Comparison of ENCODE assay signal across 14 cellular contexts in genomic region chr9:137721899-137722298, GRCh38.
DNase-seq lines count a peak whose midpoint lies in the region; ATAC-seq, FAIRE-seq and TF ChIP-seq lines count a peak whose summit lies in the region.
"Had no signal": no experiment of that assay in that cellular context is flagged by ENCODE, and none has a peak within 500 bp of the region (broad histone marks: within the 10 kb centered on the region; RNA-seq: fewer than 3 reads in every experiment).

No MANE protein-coding gene starts in this region.

- H3F3A ChIP-seq in SK-N-SH (replicated peaks; ENCODE audit: insufficient read depth) (peaks cover 8% of the 10 kb centered on the region), SU-DHL-6 (ENCODE audit: insufficient read depth) (no peaks in the 10 kb centered on the region)

- no peak for DNase-seq in SK-N-SH
- no peak for DNase-seq in astrocyte (ENCODE audit: low read depth)
- no peak for DNase-seq in NCI-H2029 (lab: John Stamatoyannopoulos, UW)
- DNase-seq in G401 (ENCODE audit: low spot score), result no peak
- DNase-seq in GM10248 (ENCODE audit: extremely low spot score), result no peak
- DNase-seq: 8988T, aorta, DMS 273 treated with DMSO at 0.1 percent for 48 hours, mesendoderm had no signal

- H3K9ac ChIP-seq in SK-N-SH (no peak overlapping the region), SU-DHL-6 (ENCODE audit: low read length) (no peak overlapping the region), astrocyte (ENCODE audit: low read length) (peak overlapping the region; percentile 46)

- peaks cover 30% of the 10 kb centered on the region for H3K36me3 Mint-ChIP-seq in astrocyte (ENCODE audit: low read depth, unreplicated experiment)
- peaks cover 76% of the 10 kb centered on the region for H3K36me3 Mint-ChIP-seq in nephron (ENCODE audit: low read depth)

- TF ChIP-seq RAD21 in SK-N-SH (IDR thresholded peaks at IDR 0.05; ENCODE audit: low read length), result peak; percentile 31; the same call in 1 of the 2 replicates

- peak overlapping the region; percentile 14 for H3K4me3 Mint-ChIP-seq in astrocyte (ENCODE audit: unreplicated experiment)
- no peak overlapping the region for H3K4me3 Mint-ChIP-seq in nephron

- peaks cover 18% of the 10 kb centered on the region for H3K4me1 Mint-ChIP-seq in astrocyte (ENCODE audit: low read depth, unreplicated experiment)
- H3K4me1 Mint-ChIP-seq in nephron, result peaks cover 10% of the 10 kb centered on the region

- H3K4me1 ChIP-seq in SK-N-SH (ENCODE audit: control insufficient read depth in 1 of 2, insufficient read depth in 2 of 2, low read depth in 1 of 2, low read length in 1 of 2), result no peaks in the 10 kb centered on the region
- peaks cover 4% of the 10 kb centered on the region for H3K4me1 ChIP-seq in astrocyte (ENCODE audit: insufficient read depth, low read length)

- peaks cover 48% of the 10 kb centered on the region for H3K79me2 ChIP-seq in SK-N-SH (ENCODE audit: insufficient read depth)
- H3K79me2 ChIP-seq in SU-DHL-6 (ENCODE audit: insufficient read depth, low read length), result peaks cover 30% of the 10 kb centered on the region
- peaks cover 52% of the 10 kb centered on the region for H3K79me2 ChIP-seq in astrocyte (ENCODE audit: insufficient read depth, low read length)

- ATAC-seq in SK-N-SH treated with all-trans-retinoic acid at 6 μM for 48 hours, result no peak

- POLR2A ChIA-PET in SK-N-SH (lab: Yijun Ruan, JAX), result no interaction called here
- POLR2A ChIA-PET in GM10248 (lab: Yijun Ruan, JAX), result no interaction called here

- no peak overlapping the region for H3K4me2 ChIP-seq in SK-N-SH
- H3K4me2 ChIP-seq in SU-DHL-6 (ENCODE audit: low read depth, low read length, poor library complexity, severe bottlenecking), result no peak overlapping the region
- no peak overlapping the region for H3K4me2 ChIP-seq in astrocyte (ENCODE audit: low read length)

- H4K20me1 ChIP-seq in SK-N-SH (ENCODE audit: insufficient read depth) (peaks cover 19% of the 10 kb centered on the region), SU-DHL-6 (ENCODE audit: low read depth, low read length) (no peaks in the 10 kb centered on the region), astrocyte (ENCODE audit: insufficient read depth, low read length) (peaks cover 47% of the 10 kb centered on the region)

- no peaks in the 10 kb centered on the region for H3K27me3 Mint-ChIP-seq in astrocyte (ENCODE audit: low read depth, unreplicated experiment)
- no peaks in the 10 kb centered on the region for H3K27me3 Mint-ChIP-seq in nephron (ENCODE audit: low read depth)

- H3K9me3 Mint-ChIP-seq in astrocyte (ENCODE audit: unreplicated experiment), result no peaks in the 10 kb centered on the region
- H3K9me3 Mint-ChIP-seq in nephron, result peaks cover 23% of the 10 kb centered on the region

- H3K36me3 ChIP-seq in SK-N-SH (replicated peaks in 1 of 2; ENCODE audit: control insufficient read depth in 1 of 2, insufficient read depth in 2 of 2, low read length in 1 of 2) (peaks cover 3 to 9% of the 10 kb centered on the region in 2 experiments), SU-DHL-6 (ENCODE audit: low read length) (no peaks in the 10 kb centered on the region), astrocyte (ENCODE audit: insufficient read depth, low read length) (peaks cover 3% of the 10 kb centered on the region)

- H3K27ac Mint-ChIP-seq in astrocyte (ENCODE audit: unreplicated experiment) (peak overlapping the region; percentile 80), nephron (peak overlapping the region; percentile 62 to 86 (median 81))

- WGBS in SK-N-SH (ENCODE audit: low lambda C conversion rate), result 95% methylated on average over 5 of the region's 5 CpGs

- TF ChIP-seq CTCF in SK-N-SH (IDR thresholded peaks at IDR 0.05) (no peak), SU-DHL-6 (IDR thresholded peaks at IDR 0.05; ENCODE audit: insufficient read depth, low read length, poor library complexity, severe bottlenecking) (peak; percentile 14), astrocyte (IDR thresholded peaks at IDR 0.05; ENCODE audit: insufficient read depth, low read depth, low read length) (peak; percentile 9), nephron (IDR thresholded peaks at IDR 0.05; ENCODE audit: unreplicated experiment in 3 of 3) (peak in 1 of 3 experiments; percentile 10), GM10248 (IDR thresholded peaks at IDR 0.05; ENCODE audit: control extremely low read depth, extremely low read depth, low read depth, missing control alignments) (no peak)

- in situ Hi-C loops in G401 (cut with HindIII; ENCODE audit: low sequenced_read_pairs), result no loop called here

- no peak overlapping the region for H3K4me3 ChIP-seq in SK-N-SH (ENCODE audit: low read depth in 2 of 2, low read length in 1 of 2)
- H3K4me3 ChIP-seq in SU-DHL-6 (ENCODE audit: insufficient read depth, low read length, poor library complexity, severe bottlenecking), result no peak overlapping the region
- no peak overlapping the region for H3K4me3 ChIP-seq in astrocyte (ENCODE audit: insufficient read depth, low read depth, low read length)

- H3K9me3 ChIP-seq in SK-N-SH, result no peaks in the 10 kb centered on the region
- H3K9me3 ChIP-seq in SU-DHL-6 (ENCODE audit: insufficient read depth, low read length), result no peaks in the 10 kb centered on the region
- H3K9me3 ChIP-seq in astrocyte (ENCODE audit: insufficient read depth, low read depth, low read length), result no peaks in the 10 kb centered on the region

- TF ChIP-seq EP300 in SK-N-SH (IDR thresholded peaks at IDR 0.05; ENCODE audit: borderline replicate concordance in 1 of 2, low read depth in 1 of 2, low read length in 1 of 2), result no peak

- H3K9me2 ChIP-seq in SK-N-SH (no peaks in the 10 kb centered on the region), SU-DHL-6 (replicated peaks; ENCODE audit: insufficient read depth, low read length) (no peaks in the 10 kb centered on the region)

- FAIRE-seq in astrocyte (lab: Jason Lieb, UNC), result no peak
- FAIRE-seq: GM12892, RCC 7860 had no signal

- CTCF ChIA-PET in SK-N-SH (lab: Yijun Ruan, JAX), result no interaction called here
- CTCF ChIA-PET in GM10248 (lab: Yijun Ruan, JAX), result interaction anchor here (1.4 to 2.1 kb wide), 2 partner anchors 49 to 50 kb away, joined by 3 to 6 read pairs; no protein-coding TSS in a partner anchor

- H3K27ac ChIP-seq in SK-N-SH (ENCODE audit: low read depth in 2 of 2, low read length in 1 of 2), result no peak overlapping the region
- H3K27ac ChIP-seq in SU-DHL-6 (ENCODE audit: low read depth, low read length), result no peak overlapping the region
- no peak overlapping the region for H3K27ac ChIP-seq in astrocyte (ENCODE audit: low read depth, low read length)

- no peaks in the 10 kb centered on the region for H3K27me3 ChIP-seq in SK-N-SH (ENCODE audit: insufficient read depth)
- no peaks in the 10 kb centered on the region for H3K27me3 ChIP-seq in SU-DHL-6 (ENCODE audit: low read length)
- no peaks in the 10 kb centered on the region for H3K27me3 ChIP-seq in astrocyte (ENCODE audit: insufficient read depth, low read length)

- H2AFZ ChIP-seq in SK-N-SH (ENCODE audit: low read depth), result no peak overlapping the region
- H2AFZ ChIP-seq in SU-DHL-6 (ENCODE audit: low read depth, low read length, severe bottlenecking), result no peak overlapping the region
- no peak overlapping the region for H2AFZ ChIP-seq in astrocyte (ENCODE audit: low read depth, low read length)

TF ChIP-seq in SK-N-SH, 30 proteins besides CTCF, POLR2A, EP300 and RAD21 (continues in another document):
- TF ChIP-seq TCF12 (IDR thresholded peaks at IDR 0.05), result no peak
- no peak for TF ChIP-seq RXRA (IDR thresholded peaks at IDR 0.05; ENCODE audit: borderline replicate concordance, low read depth)
- TF ChIP-seq GATA2 (CRISPR knock-in tag; IDR thresholded peaks at IDR 0.05), result no peak

TF ChIP-seq in SK-N-SH treated with all-trans-retinoic acid at 6 μM for 48 hours, 23 proteins besides CTCF, POLR2A, EP300 and RAD21:
- no peak for TF ChIP-seq ZNF565 (CRISPR knock-in tag; conservative IDR thresholded peaks at IDR 0.05; ENCODE audit: low read depth)

Comparison
In these comparisons a context has a peak if more than half of its experiments do, and no peak if none do; other contexts are left out.
1. CTCF ChIP-seq: peak in SU-DHL-6 (single experiment) and astrocyte (single experiment); none in SK-N-SH (single experiment) and GM10248 (single experiment).